1 cellular context compared by ENCODE assay signal in genomic region chr20:48139262-48140041, GRCh38.
TF ChIP-seq lines count a peak whose summit lies in the region.

No MANE protein-coding gene starts in this region.

TF ChIP-seq in K562, 482 proteins besides CTCF, POLR2A, EP300 and RAD21 (continued from another document and continues in another):
- peak; percentile 99 for TF ChIP-seq ETV1 (tag; conservative IDR thresholded peaks at IDR 0.05; ENCODE audit: low read depth)
- no peak for TF ChIP-seq ZNF431 (CRISPR knock-in tag; IDR thresholded peaks at IDR 0.05)
- no peak for TF ChIP-seq ZNF280A (IDR thresholded peaks at IDR 0.05; ENCODE audit: low read depth, partially characterized antibody)
- TF ChIP-seq HLTF (IDR thresholded peaks at IDR 0.05) = no peak
- TF ChIP-seq ZNF384 (IDR thresholded peaks at IDR 0.05; ENCODE audit: low read depth, low read length) = no peak
- no peak for TF ChIP-seq ZMIZ1 (IDR thresholded peaks at IDR 0.05; ENCODE audit: low read depth in 2 of 2, low read length in 2 of 2)
- TF ChIP-seq SP1 (CRISPR knock-in tag; IDR thresholded peaks at IDR 0.05) = no peak
- TF ChIP-seq ZC3H8 (IDR thresholded peaks at IDR 0.05) = no peak
- peak; percentile 96 for TF ChIP-seq ZNF780A (CRISPR knock-in tag; IDR thresholded peaks at IDR 0.05)
- no peak for TF ChIP-seq FOXJ2 (tag; IDR thresholded peaks at IDR 0.05)
- TF ChIP-seq HIVEP1 (CRISPR knock-in tag; IDR thresholded peaks at IDR 0.05) = peak; percentile 100
- TF ChIP-seq ZBTB34 (CRISPR knock-in tag; IDR thresholded peaks at IDR 0.05) = peak; percentile 73; the same call in 1 of the 2 replicates
- TF ChIP-seq ZBTB9 (CRISPR knock-in tag; IDR thresholded peaks at IDR 0.05) = peak; percentile 99
- peak; percentile 99 for TF ChIP-seq MEF2D (tag; conservative IDR thresholded peaks at IDR 0.05; ENCODE audit: low read depth)
- no peak for TF ChIP-seq YY1 (IDR thresholded peaks at IDR 0.05; ENCODE audit: borderline replicate concordance in 1 of 3, control insufficient read depth in 1 of 3, extremely low read depth in 1 of 3, insufficient read depth in 3 of 3, insufficient read length in 1 of 3, insufficient replicate concordance in 2 of 3, low read depth in 1 of 3, low read length in 2 of 3)
- TF ChIP-seq ATF7 (IDR thresholded peaks at IDR 0.05) = no peak; the same call in none of the 2 replicates
- TF ChIP-seq ZSCAN29 (IDR thresholded peaks at IDR 0.05) = no peak
- TF ChIP-seq DPF2 (IDR thresholded peaks at IDR 0.05) = no peak
- no peak for TF ChIP-seq ZBTB7A (IDR thresholded peaks at IDR 0.05; ENCODE audit: borderline replicate concordance, control insufficient read depth, low read depth, low read length)
- no peak for TF ChIP-seq PCBP1 (IDR thresholded peaks at IDR 0.05; ENCODE audit: low read depth, low read length, poor library complexity, severe bottlenecking)
- TF ChIP-seq ZNF764 (CRISPR knock-in tag; IDR thresholded peaks at IDR 0.05; ENCODE audit: low read depth) = peak; percentile 26; the same call in 1 of the 2 replicates
- TF ChIP-seq BCOR (IDR thresholded peaks at IDR 0.05) = no peak
- no peak for TF ChIP-seq ZFP36 (IDR thresholded peaks at IDR 0.05; ENCODE audit: low read depth, low read length, partially characterized antibody)
- TF ChIP-seq RBM15 (IDR thresholded peaks at IDR 0.05; ENCODE audit: insufficient read depth, low read length) = no peak
- TF ChIP-seq SNIP1 (IDR thresholded peaks at IDR 0.05; ENCODE audit: low read depth) = no peak
- no peak for TF ChIP-seq MEF2A (IDR thresholded peaks at IDR 0.05; ENCODE audit: control insufficient read depth, low read depth, low read length)
- no peak for TF ChIP-seq NBN (IDR thresholded peaks at IDR 0.05; ENCODE audit: low read depth)
- no peak for TF ChIP-seq ZZZ3 (IDR thresholded peaks at IDR 0.05)
- no peak for TF ChIP-seq ZNF143 (CRISPR knock-in tag; IDR thresholded peaks at IDR 0.05)
- peak; percentile 78; the same call in 1 of the 2 replicates for TF ChIP-seq HMG20A (CRISPR knock-in tag; conservative IDR thresholded peaks at IDR 0.05)
- TF ChIP-seq HMGXB4 (CRISPR knock-in tag; IDR thresholded peaks at IDR 0.05) = no peak
- TF ChIP-seq JUN (IDR thresholded peaks at IDR 0.05; ENCODE audit: borderline replicate concordance, low read depth, low read length) = no peak
- no peak for TF ChIP-seq JUN (CRISPR knock-in tag; IDR thresholded peaks at IDR 0.05; ENCODE audit: borderline replicate concordance)
- TF ChIP-seq NFIC (IDR thresholded peaks at IDR 0.05) = no peak
- TF ChIP-seq CLOCK (CRISPR knock-in tag; IDR thresholded peaks at IDR 0.05; ENCODE audit: borderline replicate concordance) = peak; percentile 96
- 0 out of 2 replicates have a peak, but pooled peaks have one; percentile 49 for TF ChIP-seq LCOR (CRISPR knock-in tag; IDR thresholded peaks at IDR 0.05)
- no peak for TF ChIP-seq ARHGAP35 (IDR thresholded peaks at IDR 0.05; ENCODE audit: partially characterized antibody)
- TF ChIP-seq KLF6 (CRISPR knock-in tag; IDR thresholded peaks at IDR 0.05; ENCODE audit: borderline replicate concordance) = peak; percentile 100
- TF ChIP-seq ZSCAN32 (CRISPR knock-in tag; IDR thresholded peaks at IDR 0.05) = peak; percentile 94
- peak; percentile 10; the same call in 1 of the 2 replicates for TF ChIP-seq SMARCA5 (IDR thresholded peaks at IDR 0.05)
- no peak for TF ChIP-seq RFX5 (IDR thresholded peaks at IDR 0.05; ENCODE audit: low read depth, low read length)
- no peak for TF ChIP-seq SMARCC2 (IDR thresholded peaks at IDR 0.05; ENCODE audit: low read depth)
- TF ChIP-seq SIX5 (IDR thresholded peaks at IDR 0.05; ENCODE audit: borderline replicate concordance in 1 of 2, insufficient read depth in 1 of 2, low read depth in 1 of 2, low read length in 2 of 2) = no peak
- no peak for TF ChIP-seq MLLT1 (IDR thresholded peaks at IDR 0.05)
- TF ChIP-seq FOXK1 (CRISPR knock-in tag; IDR thresholded peaks at IDR 0.05; ENCODE audit: borderline replicate concordance) = no peak
- TF ChIP-seq BMI1 (IDR thresholded peaks at IDR 0.05; ENCODE audit: low read length) = no peak
- no peak for TF ChIP-seq MAFK (IDR thresholded peaks at IDR 0.05; ENCODE audit: low read length)
- TF ChIP-seq GATA2 (CRISPR knock-in tag; IDR thresholded peaks at IDR 0.05) = no peak
- no peak for TF ChIP-seq FOXK2 (conservative IDR thresholded peaks at IDR 0.05 in 1 of 2, IDR thresholded peaks at IDR 0.05 in 1 of 2; ENCODE audit: low read depth in 2 of 2)
- no peak for TF ChIP-seq CC2D1A (IDR thresholded peaks at IDR 0.05)
- no peak for TF ChIP-seq MNT (conservative IDR thresholded peaks at IDR 0.05)
- no peak for TF ChIP-seq CBX2 (IDR thresholded peaks at IDR 0.05; ENCODE audit: insufficient read depth, low read length, poor library complexity, severe bottlenecking)
- TF ChIP-seq STAT5B (CRISPR knock-in tag; IDR thresholded peaks at IDR 0.05) = peak; percentile 88
- peak; percentile 94 for TF ChIP-seq ZNF75A (CRISPR knock-in tag; IDR thresholded peaks at IDR 0.05)
- TF ChIP-seq RAD51 (IDR thresholded peaks at IDR 0.05; ENCODE audit: borderline replicate concordance, low read depth) = no peak
- TF ChIP-seq ILF3 (IDR thresholded peaks at IDR 0.05; ENCODE audit: borderline replicate concordance) = no peak
- peak; percentile 100 for TF ChIP-seq ZNF395 (CRISPR knock-in tag; IDR thresholded peaks at IDR 0.05)
